10 cellular contexts compared by ENCODE assay signal in genomic region chr2:74496997-74497776, GRCh38. TPM values are rescaled to one million over a fixed set of nuclear protein-coding genes. Genes with fewer than 3 reads are reported as not detected.
DNase-seq lines count a peak whose midpoint lies in the region; ATAC-seq and TF ChIP-seq lines count a peak whose summit lies in the region.
"Had no signal": no experiment of that assay in that cellular context is flagged by ENCODE, and none has a peak within 500 bp of the region (broad histone marks: within the 10 kb centered on the region; RNA-seq: fewer than 3 reads in every experiment).

No MANE protein-coding gene starts in this region.

- H3K4me3 Mint-ChIP-seq in brain: peak overlapping the region in 3 of 5 experiments; percentile 24 to 86 (median 64)

- H3K4me1 ChIP-seq in left ventricle myocardium inferior (peaks cover 32% of the 10 kb centered on the region), mesodermal cell (ENCODE audit: control insufficient read depth, insufficient read depth, low read length, poor library complexity, severe bottlenecking) (peaks cover 17% of the 10 kb centered on the region), sigmoid colon (peaks cover 0 to 30% (median 26%) of the 10 kb centered on the region in 4 donors)

- H3K4me3 ChIP-seq in left ventricle myocardium inferior (peak overlapping the region; percentile 50), mesodermal cell (ENCODE audit: extremely low read depth, insufficient read depth, low read length, poor library complexity, severe bottlenecking) (peak overlapping the region; percentile 39), sigmoid colon (peak overlapping the region in 2 of 4 donors; percentile 36 to 44)

- intact Hi-C loops in left ventricle myocardium inferior (cut with micrococcal nuclease): no loop called here
- intact Hi-C loops in Right ventricle myocardium superior (cut with DNase I): no loop called here
- intact Hi-C loops in sigmoid colon (cut with DNase I): no loop called here

- peaks cover 19% of the 10 kb centered on the region for H3K36me3 Mint-ChIP-seq in brain

- 82 to 93% methylated on average over 10 to 19 of the region's 19 CpGs for WGBS in mesodermal cell (ENCODE audit: insufficient coverage in 2 of 2), 2 experiments
- 65 to 77% methylated on average over 19 of the region's 19 CpGs for WGBS in sigmoid colon, 2 donors

- ATAC-seq in Right ventricle myocardium superior (ENCODE audit: poor library complexity): no peak
- ATAC-seq in GM18861 (IDR thresholded peaks at IDR 0.05; ENCODE audit: unreplicated experiment): no peak

- no peaks in the 10 kb centered on the region for H3K9me3 ChIP-seq in left ventricle myocardium inferior (replicated peaks)
- H3K9me3 ChIP-seq in mesodermal cell (ENCODE audit: control insufficient read depth, low read length): no peaks in the 10 kb centered on the region
- no peaks in the 10 kb centered on the region for H3K9me3 ChIP-seq in sigmoid colon

- no peak for TF ChIP-seq POLR2A in sigmoid colon (IDR thresholded peaks at IDR 0.05)

- DNase-seq in left ventricle myocardium inferior (no peak), Right ventricle myocardium superior (no peak), sigmoid colon (no peak), GM10266 (ENCODE audit: extremely low spot score) (no peak), GOT3 (lab: John Stamatoyannopoulos, UW) (no peak)
- DNase-seq: NCI-H524, occipital lobe had no signal

- H3K27ac ChIP-seq in left ventricle myocardium inferior (replicated peaks) (no peak overlapping the region), mesodermal cell (ENCODE audit: low read depth, low read length, severe bottlenecking) (no peak overlapping the region), sigmoid colon (no peak overlapping the region)

- no peak overlapping the region for H3K27ac Mint-ChIP-seq in brain

- H3K4me1 Mint-ChIP-seq in brain: peaks cover 33% of the 10 kb centered on the region

- TF ChIP-seq EP300 in sigmoid colon (IDR thresholded peaks at IDR 0.05): no peak

- peaks cover 18% of the 10 kb centered on the region for H3K36me3 ChIP-seq in left ventricle myocardium inferior
- peaks cover 24% of the 10 kb centered on the region for H3K36me3 ChIP-seq in mesodermal cell (ENCODE audit: control insufficient read depth, insufficient read depth, low read length)
- peaks cover 0 to 23% (median 11%) of the 10 kb centered on the region in 4 donors for H3K36me3 ChIP-seq in sigmoid colon

- H3K27me3 ChIP-seq in left ventricle myocardium inferior (ENCODE audit: low read depth) (peaks cover 56% of the 10 kb centered on the region), sigmoid colon (peaks cover 42 to 56% (median 47%) of the 10 kb centered on the region in 3 donors)

- TF ChIP-seq CTCF in left ventricle myocardium inferior (IDR thresholded peaks at IDR 0.05; ENCODE audit: borderline replicate concordance) (no peak), brain (conservative IDR thresholded peaks at IDR 0.05) (no peak), sigmoid colon (IDR thresholded peaks at IDR 0.05) (no peak), GM10266 (IDR thresholded peaks at IDR 0.05; ENCODE audit: control insufficient read depth, insufficient read depth, low read depth, missing control alignments) (no peak)

- peaks cover 66% of the 10 kb centered on the region for H3K27me3 Mint-ChIP-seq in brain

- no peaks in the 10 kb centered on the region for H3K9me3 Mint-ChIP-seq in brain

RNA-seq across cellular contexts. Expression of gene LBX2, which starts 2.2 kb away (rescaled TPM):
- 0.25 TPM for total RNA-seq in left ventricle myocardium inferior
- total RNA-seq in Right ventricle myocardium superior: 0.16 TPM
- polyA plus RNA-seq in brain (ENCODE audit: insufficient read depth, low read depth, low replicate concordance): 2.5 TPM
- 1.9 TPM for polyA plus RNA-seq in mesodermal cell (2013, experiment 1 of 2)
- 0.76 TPM for polyA plus RNA-seq in mesodermal cell (2013, experiment 2 of 2)
- under 1 TPM in 1 of 4 donors, not detected in 3; 0.99 TPM for total RNA-seq in sigmoid colon
- polyA plus RNA-seq in sigmoid colon: 1 to 10 TPM; 1.3 to 2.4 (median 1.8) TPM
- total RNA-seq: occipital lobe had no signal

RNA-seq across cellular contexts. Expression of gene PCGF1, which starts 10.3 kb away (rescaled TPM):
- 20.2 TPM for total RNA-seq in left ventricle myocardium inferior
- total RNA-seq in Right ventricle myocardium superior: 20.3 TPM
- polyA plus RNA-seq in brain (ENCODE audit: insufficient read depth, low read depth, low replicate concordance): 19.5 TPM
- 14.5 TPM for polyA plus RNA-seq in mesodermal cell (2013, experiment 1 of 2)
- polyA plus RNA-seq in mesodermal cell (2013, experiment 2 of 2): 12.7 TPM
- total RNA-seq in sigmoid colon: 10 to 100 TPM in 3 of 4 donors, 1 to 10 TPM in 1; 8.9 to 22.8 (median 16.0) TPM
- polyA plus RNA-seq in sigmoid colon: 10 to 100 TPM; 12.6 to 22.8 (median 15.7) TPM

RNA-seq across cellular contexts. Expression of gene TTC31, which starts 14.3 kb away (rescaled TPM):
- 9.5 TPM for total RNA-seq in left ventricle myocardium inferior
- 8.4 TPM for total RNA-seq in Right ventricle myocardium superior
- 13.4 TPM for polyA plus RNA-seq in brain (ENCODE audit: insufficient read depth, low read depth, low replicate concordance)
- polyA plus RNA-seq in mesodermal cell (2013, experiment 1 of 2): 17.0 TPM
- polyA plus RNA-seq in mesodermal cell (2013, experiment 2 of 2): 16.1 TPM
- total RNA-seq in sigmoid colon: 10 to 100 TPM; 18.9 to 29.6 (median 24.1) TPM
- 10 to 100 TPM; 12.7 to 22.4 (median 13.8) TPM for polyA plus RNA-seq in sigmoid colon

RNA-seq across cellular contexts. Expression of gene CCDC142, which starts 14.4 kb away (rescaled TPM):
- total RNA-seq in left ventricle myocardium inferior (5.6 TPM), Right ventricle myocardium superior (7.2 TPM), sigmoid colon (10 to 100 TPM; 15.8 to 20.9 (median 16.8) TPM)
- polyA plus RNA-seq in brain (ENCODE audit: insufficient read depth, low read depth, low replicate concordance) (4.2 TPM), sigmoid colon (10 to 100 TPM in 1 of 3 donors, 1 to 10 TPM in 2; 1.8 to 16.8 (median 2.1) TPM)
- 6.1 TPM for polyA plus RNA-seq in mesodermal cell (2013, experiment 1 of 2)
- polyA plus RNA-seq in mesodermal cell (2013, experiment 2 of 2): 5.8 TPM

RNA-seq across cellular contexts. Expression of gene TLX2, which starts 17.1 kb away (rescaled TPM):
- total RNA-seq in left ventricle myocardium inferior (not detected), Right ventricle myocardium superior (not detected), sigmoid colon (1 to 10 TPM; 1.2 to 2.5 (median 1.8) TPM)
- polyA plus RNA-seq in brain (ENCODE audit: insufficient read depth, low read depth, low replicate concordance) (0.20 TPM), sigmoid colon (1 to 10 TPM in 1 of 3 donors, not detected in 2; 1.0 TPM)
- polyA plus RNA-seq in mesodermal cell (2013, experiment 1 of 2): 0.77 TPM
- not detected for polyA plus RNA-seq in mesodermal cell (2013, experiment 2 of 2)
- total RNA-seq: occipital lobe had no signal
